In the genomic region with DNA sequence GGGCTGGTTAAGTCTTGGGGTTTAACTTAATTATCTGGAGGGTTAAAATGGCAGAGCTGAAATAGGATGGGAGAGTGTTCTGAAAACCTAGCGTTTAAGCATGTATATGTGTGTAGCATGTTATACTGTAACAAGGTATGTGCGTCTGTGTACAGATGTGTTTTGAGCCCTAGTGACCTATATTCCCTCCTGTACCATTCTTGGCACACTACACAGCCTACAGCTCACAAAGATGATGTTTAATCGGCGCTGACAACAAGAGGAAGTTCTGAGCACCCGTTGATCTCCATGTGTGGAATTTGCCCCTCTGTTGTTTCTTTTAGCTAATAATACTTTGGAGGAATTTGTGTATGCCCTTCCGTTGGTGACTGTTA, we compare ENCODE assay signal across 8 cellular contexts. TPM values are rescaled to one million over a fixed set of nuclear protein-coding genes. Genes with fewer than 3 reads are reported as not detected.
DNase-seq lines count a peak whose midpoint lies in the region; ATAC-seq and TF ChIP-seq lines count a peak whose summit lies in the region.

No MANE protein-coding gene starts in this region.

- intact Hi-C loops in A673 (cut with micrococcal nuclease; ENCODE audit: unreplicated experiment), result no loop called here
- intact Hi-C loops in HCT116 (cut with micrococcal nuclease), result no loop called here
- intact Hi-C loops in mammary epithelial cell (cut with micrococcal nuclease), result no loop called here

- TF ChIP-seq CTCF in A673 (conservative IDR thresholded peaks at IDR 0.05; ENCODE audit: low read depth, low read length) (no peak), HCT116 (IDR thresholded peaks at IDR 0.05 in 2 of 3, conservative IDR thresholded peaks at IDR 0.05 in 1 of 3; ENCODE audit: borderline replicate concordance in 1 of 3, insufficient read depth in 1 of 3, low read depth in 2 of 3, low read length in 2 of 3) (no peak), mammary epithelial cell (conservative IDR thresholded peaks at IDR 0.05 in 1 of 2, IDR thresholded peaks at IDR 0.05 in 1 of 2; ENCODE audit: extremely low read depth in 1 of 2, insufficient read depth in 1 of 2, low read depth in 1 of 2, low read length in 2 of 2) (no peak)

- dilution Hi-C loops in mammary epithelial cell (cut with HindIII; ENCODE audit: low sequenced_read_pairs), result no loop called here

- H4K20me1 ChIP-seq in HCT116 (ENCODE audit: insufficient read depth) (no peaks in the 10 kb centered on the region), mammary epithelial cell (ENCODE audit: insufficient read depth, low read length) (no peaks in the 10 kb centered on the region)

- CTCF ChIA-PET in A673 (lab: Charles Lee) (interaction anchor here (2.8 to 3.2 kb wide), 2 partner anchors 209 to 276 kb away, joined by 20 to 40 read pairs; no protein-coding TSS in a partner anchor), HCT116 (lab: Charles Lee) (interaction anchor here (1.3 to 4.1 kb wide), 3 partner anchors 15 to 277 kb away, joined by 5 to 44 read pairs (median 24); no protein-coding TSS in a partner anchor), mammary epithelial cell (lab: Charles Lee; ENCODE audit: low non-redundant PET) (no interaction called here)

- H3K4me2 ChIP-seq in HCT116 (ENCODE audit: low read length) (peak overlapping the region; percentile 98), mammary epithelial cell (ENCODE audit: insufficient read depth, low read depth, low read length) (peak overlapping the region; percentile 91)

- TF ChIP-seq RAD21 in HCT116 (IDR thresholded peaks at IDR 0.05; ENCODE audit: low read depth), result no peak

- no peaks in the 10 kb centered on the region for H3K9me2 ChIP-seq in HCT116 (ENCODE audit: insufficient read depth)

- DNase-seq in A673 (ENCODE audit: low spot score) (no peak), HCT116 (ENCODE audit: low read depth, low spot score) (no peak), mammary epithelial cell (peak; percentile 44), NCI-H2081 treated with DMSO at 0.1 percent for 48 hours (lab: John Stamatoyannopoulos, UW) (no peak), NCI-H187 (lab: John Stamatoyannopoulos, UW) (no peak)

- no peak overlapping the region for H3K27ac ChIP-seq in A673 (ENCODE audit: low read depth, low read length, poor library complexity, severe bottlenecking)
- H3K27ac ChIP-seq in HCT116 (ENCODE audit: low read depth, low read length), result no peak overlapping the region
- peak overlapping the region; percentile 86 for H3K27ac ChIP-seq in mammary epithelial cell (ENCODE audit: insufficient read depth, low read depth, low read length)
- no peak overlapping the region for H3K27ac ChIP-seq in mesodermal cell (ENCODE audit: low read depth, low read length, severe bottlenecking)

- POLR2A ChIA-PET in A673 (lab: Charles Lee; ENCODE audit: low non-redundant PET), result no interaction called here
- POLR2A ChIA-PET in HCT116 (lab: Charles Lee), result interaction anchor here (0.7 kb wide), 1 partner anchor 240 kb away, joined by 3 read pairs; no protein-coding TSS in a partner anchor

- no peak overlapping the region for H2AFZ ChIP-seq in HCT116 (ENCODE audit: low read depth, low read length, poor library complexity, severe bottlenecking)
- peak overlapping the region; percentile 87 for H2AFZ ChIP-seq in mammary epithelial cell (ENCODE audit: low read depth, low read length)

- RAD21 ChIA-PET in HCT116 (lab: Charles Lee; ENCODE audit: low non-redundant PET in 1 of 2, low total read pairs in 2 of 2, uncharacterized antibody in 2 of 2, unreplicated experiment in 2 of 2), result interaction anchor here in 1 of 2 experiments (0.5 kb wide), 1 partner anchor 209 kb away, joined by 3 read pairs; no protein-coding TSS in a partner anchor

- H3K4me1 ChIP-seq in A673 (ENCODE audit: insufficient read depth, low read length, poor library complexity, severe bottlenecking), result peaks cover 16% of the 10 kb centered on the region
- H3K4me1 ChIP-seq in HCT116 (ENCODE audit: control insufficient read depth in 1 of 2, insufficient read depth in 2 of 2, low read length in 2 of 2), result peaks cover 13 to 24% of the 10 kb centered on the region in 2 experiments
- peaks cover 30% of the 10 kb centered on the region for H3K4me1 ChIP-seq in mammary epithelial cell (ENCODE audit: insufficient read depth, low read length)
- peaks cover 15% of the 10 kb centered on the region for H3K4me1 ChIP-seq in mesodermal cell (ENCODE audit: control insufficient read depth, insufficient read depth, low read length, poor library complexity, severe bottlenecking)

- H3K36me3 ChIP-seq in A673 (ENCODE audit: insufficient read depth, low read length, poor library complexity, severe bottlenecking) (no peaks in the 10 kb centered on the region), HCT116 (ENCODE audit: control insufficient read depth in 1 of 2, insufficient read depth in 2 of 2, low read length in 2 of 2) (no peaks in the 10 kb centered on the region), mammary epithelial cell (ENCODE audit: insufficient read depth, low read length) (no peaks in the 10 kb centered on the region), mesodermal cell (ENCODE audit: control insufficient read depth, insufficient read depth, low read length) (peaks cover 3% of the 10 kb centered on the region)

- 8% methylated on average over 6 of the region's 6 CpGs for WGBS in mammary epithelial cell (ENCODE audit: low coverage, missing lambda C conversion rate)
- 17 to 31% methylated on average over 1 to 3 of the region's 6 CpGs for WGBS in mesodermal cell (ENCODE audit: insufficient coverage in 2 of 2), 2 experiments

- ATAC-seq in HCT116 (no peak), HG02642 (IDR thresholded peaks at IDR 0.05; ENCODE audit: poor library complexity, unreplicated experiment) (no peak), GM18873 (IDR thresholded peaks at IDR 0.05; ENCODE audit: low FRiP score, unreplicated experiment) (no peak)

- H3K27me3 ChIP-seq in A673 (replicated peaks; ENCODE audit: insufficient read depth, low read depth, low read length, poor library complexity) (no peaks in the 10 kb centered on the region), HCT116 (ENCODE audit: insufficient read depth, low read length) (no peaks in the 10 kb centered on the region), mammary epithelial cell (ENCODE audit: insufficient read depth, low read length) (no peaks in the 10 kb centered on the region)

- TF ChIP-seq POLR2A in HCT116 (IDR thresholded peaks at IDR 0.05; ENCODE audit: borderline replicate concordance, extremely low read depth, insufficient read depth, insufficient read length), result no peak

- BruUV-seq in A673 (replicated peaks; lab: Mats Ljungman, UMichigan), result no TSS peak
- BruUV-seq in HCT116 (replicated peaks; lab: Mats Ljungman, UMichigan), result no TSS peak
- BruUV-seq in mammary epithelial cell (replicated peaks; lab: Mats Ljungman, UMichigan), result no TSS peak

- peak overlapping the region; percentile 74 for H3K9ac ChIP-seq in HCT116 (ENCODE audit: low read length)
- H3K9ac ChIP-seq in mammary epithelial cell (ENCODE audit: insufficient read depth, low read length), result peak overlapping the region; percentile 96

- in situ Hi-C loops in mammary epithelial cell (cut with MboI; ENCODE audit: low sequenced_read_pairs in 2 of 2), result no loop called here

- H3K79me2 ChIP-seq in HCT116 (ENCODE audit: insufficient read depth, low read length), result peaks cover 37% of the 10 kb centered on the region; the same call in 1 of the 2 replicates
- H3K79me2 ChIP-seq in mammary epithelial cell (ENCODE audit: insufficient read depth, low read length), result peaks cover 58% of the 10 kb centered on the region

- H3K4me3 ChIP-seq in A673 (ENCODE audit: low read depth, low read length, poor library complexity, severe bottlenecking) (peak overlapping the region; percentile 85), HCT116 (replicated peaks in 1 of 2; ENCODE audit: low read depth in 1 of 2, low read length in 2 of 2) (peak overlapping the region; percentile 72 to 87), mammary epithelial cell (replicated peaks in 1 of 3; ENCODE audit: insufficient read depth in 1 of 3, low read depth in 2 of 3, low read length in 3 of 3) (peak overlapping the region; percentile 63 to 93 (median 92)), mesodermal cell (ENCODE audit: extremely low read depth, insufficient read depth, low read length, poor library complexity, severe bottlenecking) (peak overlapping the region; percentile 74)

- no peaks in the 10 kb centered on the region for H3K9me3 ChIP-seq in A673 (ENCODE audit: low read depth, low read length, poor library complexity, severe bottlenecking)
- H3K9me3 ChIP-seq in HCT116 (ENCODE audit: control insufficient read depth in 1 of 2, insufficient read depth in 1 of 2, low read depth in 1 of 2, low read length in 2 of 2), result no peaks in the 10 kb centered on the region
- no peaks in the 10 kb centered on the region for H3K9me3 ChIP-seq in mammary epithelial cell (replicated peaks; ENCODE audit: insufficient read depth, low read length)
- no peaks in the 10 kb centered on the region for H3K9me3 ChIP-seq in mesodermal cell (ENCODE audit: control insufficient read depth, low read length)

TF ChIP-seq in HCT116, 20 proteins besides CTCF, POLR2A, EP300 and RAD21 (continues in another document):
- TF ChIP-seq, protein P1, sequence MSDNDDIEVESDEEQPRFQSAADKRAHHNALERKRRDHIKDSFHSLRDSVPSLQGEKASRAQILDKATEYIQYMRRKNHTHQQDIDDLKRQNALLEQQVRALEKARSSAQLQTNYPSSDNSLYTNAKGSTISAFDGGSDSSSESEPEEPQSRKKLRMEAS (IDR thresholded peaks at IDR 0.05), result no peak
- TF ChIP-seq EZH2 (IDR thresholded peaks at IDR 0.05), result no peak

RNA-seq across cellular contexts. Expression of gene CARMIL1, which starts 1.4 kb away (rescaled TPM):
- 7.2 and 7.9 TPM in 2 replicates for total RNA-seq in A673 (2021)
- total RNA-seq in HCT116 (2021; ENCODE audit: unreplicated experiment), result 21.7 TPM
- polyA plus RNA-seq in HCT116 (2012), result 6.4 and 7.9 TPM in 2 replicates
- total RNA-seq in mammary epithelial cell, result 10 to 100 TPM; 34.7 to 58.2 TPM
- polyA plus RNA-seq in mammary epithelial cell, result 10.1 TPM
- polyA minus RNA-seq in mammary epithelial cell, result 56.7 TPM
- 12.9 TPM for polyA plus RNA-seq in mesodermal cell (2013, experiment 1 of 2)
- polyA plus RNA-seq in mesodermal cell (2013, experiment 2 of 2), result 14.4 TPM
